Comparison of ENCODE assay signal across 39 cellular contexts in genomic region chrX:147811803-147812202, GRCh38.
"Had no signal": no experiment of that assay in that cellular context is flagged by ENCODE, and none has a peak within 500 bp of the region (broad histone marks: within the 10 kb centered on the region; RNA-seq: fewer than 3 reads in every experiment).

No MANE protein-coding gene starts in this region.

- H3K9me3 ChIP-seq: adrenal gland, ascending aorta, body of pancreas, breast epithelium had no signal

- H3K36me3 ChIP-seq: adrenal gland, ascending aorta, brain microvascular endothelial cell, breast epithelium, cardiac muscle cell had no signal

- H3K4me1 ChIP-seq: adrenal gland, ascending aorta, body of pancreas, breast epithelium had no signal

- H3K27ac ChIP-seq: adrenal gland, ascending aorta, body of pancreas, brain microvascular endothelial cell, breast epithelium, cardiac muscle cell had no signal

- DNase-seq: activated effector memory CD4-positive, alpha-beta T cell treated with anti-CD3 and anti-CD28 coated beads, Interleukin-2, amount 50 U/mL, for 16 hours; activated effector memory CD4-positive, alpha-beta T cell treated with Interleukin-2 at 50 U/mL for 16 hours; activated gamma-delta T cell; activated gamma-delta T cell treated with Interleukin-2 at 50 U/mL for 16 hours; activated naive CD4-positive, alpha-beta T cell; activated naive CD4-positive, alpha-beta T cell treated with anti-CD3 and anti-CD28 coated beads for 36 hours; activated naive CD4-positive, alpha-beta T cell treated with anti-CD3 and anti-CD28 coated beads, Interleukin-2, amount 10 ng/mL, durations not matched to agents 7 days and 5 days; activated naive CD4-positive, alpha-beta T cell treated with anti-CD3 and anti-CD28 coated beads, Interleukin-2, amount 50 U/mL, for 16 hours; activated naive CD4-positive, alpha-beta T cell treated with Interleukin-2 at 50 U/mL for 16 hours; activated naive CD8-positive, alpha-beta T cell treated with anti-CD3 and anti-CD28 coated beads for 36 hours; activated naive CD8-positive, alpha-beta T cell treated with anti-CD3 and anti-CD28 coated beads, Interleukin-2, amount 10 ng/mL, durations not matched to agents 7 days and 5 days; activated naive CD8-positive, alpha-beta T cell treated with anti-CD3 and anti-CD28 coated beads, Interleukin-2, amount 50 U/mL, for 24 hours; activated T-cell treated with anti-CD3 and anti-CD28 coated beads, Interleukin-2, amount 50 U/mL, for 1 hour; activated T-cell treated with anti-CD3 and anti-CD28 coated beads, Interleukin-2, amount 50 U/mL, for 24 hours; activated T-cell treated with anti-CD3 and anti-CD28 coated beads, Interleukin-2, amount 50 U/mL, for 4 hours; activated T-cell treated with anti-CD3 and anti-CD28 coated beads, Interleukin-2, amount 50 U/mL, for 48 hours; activated T-cell treated with anti-CD3 and anti-CD28 coated beads, Interleukin-2, amount 50 U/mL, for 72 hours; adrenal gland; amniotic stem cell; amygdala; anterior cingulate cortex; aorta; body of pancreas; brain microvascular endothelial cell; caudate nucleus; central memory CD4-positive, alpha-beta T cell; cerebellar nuclear complex had no signal

- H3K27me3 Mint-ChIP-seq: activated naive CD8-positive, alpha-beta T cell; activated naive CD8-positive, alpha-beta T cell treated with anti-CD3 and anti-CD28 coated beads for 36 hours; brain had no signal

- H3K9me3 Mint-ChIP-seq: activated naive CD4-positive, alpha-beta T cell treated with anti-CD3 and anti-CD28 coated beads for 36 hours; activated naive CD4-positive, alpha-beta T cell treated with anti-CD3 and anti-CD28 coated beads, Interleukin-2, amount 10 ng/mL, durations not matched to agents 7 days and 5 days; activated naive CD4-positive, alpha-beta T cell treated with anti-CD3 and anti-CD28 coated beads, Interleukin-2, amount 50 U/mL, for 24 hours; activated naive CD4-positive, alpha-beta T cell treated with anti-CD3 and anti-CD28 coated beads, Interleukin-2, amount 50 U/mL, for 72 hours; activated naive CD8-positive, alpha-beta T cell treated with anti-CD3 and anti-CD28 coated beads for 36 hours; activated naive CD8-positive, alpha-beta T cell treated with anti-CD3 and anti-CD28 coated beads, Interleukin-2, amount 10 ng/mL, durations not matched to agents 7 days and 5 days; activated naive CD8-positive, alpha-beta T cell treated with anti-CD3 and anti-CD28 coated beads, Interleukin-2, amount 50 U/mL, for 24 hours; activated T-cell treated with anti-CD3 and anti-CD28 coated beads, Interleukin-2, amount 50 U/mL, for 24 hours; activated T-cell treated with anti-CD3 and anti-CD28 coated beads, Interleukin-2, amount 50 U/mL, for 4 hours; activated T-cell treated with anti-CD3 and anti-CD28 coated beads, Interleukin-2, amount 50 U/mL, for 72 hours; activated T-helper 1 cell treated with anti-CD3 and anti-CD28 coated beads, Interleukin-12 subunit alpha, Interleukin-12 subunit beta, Interleukin-2, Interleukin-4 antibody, amounts not matched to agents 30 ng/mL and 10 ng/mL and 1 ng/mL, durations not matched to agents 14 hours and 24 hours and 36 hours; activated T-helper 17 cell treated with anti-CD3 and anti-CD28 coated beads, Interleukin-2, amount 50 U/mL, for 72 hours; activated T-helper 2 cell treated with anti-CD3 and anti-CD28 coated beads, Interferon-gamma antibody, Interleukin-2, Interleukin-4, amounts not matched to agents 10 μg/mL and 5 μg/mL and 100 μg/mL, durations not matched to agents 14 hours and 24 hours and 36 hours; brain; central memory CD8-positive, alpha-beta T cell had no signal

- H3K4me1 Mint-ChIP-seq: activated naive CD4-positive, alpha-beta T cell treated with anti-CD3 and anti-CD28 coated beads, Interleukin-2, amount 10 ng/mL, durations not matched to agents 7 days and 5 days; activated naive CD4-positive, alpha-beta T cell treated with anti-CD3 and anti-CD28 coated beads, Interleukin-2, amount 50 U/mL, for 24 hours; activated naive CD8-positive, alpha-beta T cell treated with anti-CD3 and anti-CD28 coated beads for 36 hours; activated naive CD8-positive, alpha-beta T cell treated with anti-CD3 and anti-CD28 coated beads, Interleukin-2, amount 10 ng/mL, durations not matched to agents 7 days and 5 days; activated T-helper 17 cell treated with anti-CD3 and anti-CD28 coated beads, Interleukin-2, amount 50 U/mL, for 72 hours; brain; central memory CD8-positive, alpha-beta T cell had no signal

- H3K27me3 ChIP-seq: ascending aorta, body of pancreas, brain microvascular endothelial cell, cardiac muscle cell had no signal

- H3K36me3 Mint-ChIP-seq: activated naive CD4-positive, alpha-beta T cell treated with anti-CD3 and anti-CD28 coated beads, Interleukin-2, amount 10 ng/mL, durations not matched to agents 7 days and 5 days; activated naive CD4-positive, alpha-beta T cell treated with anti-CD3 and anti-CD28 coated beads, Interleukin-2, amount 50 U/mL, for 24 hours; activated naive CD4-positive, alpha-beta T cell treated with anti-CD3 and anti-CD28 coated beads, Interleukin-2, amount 50 U/mL, for 72 hours; activated naive CD8-positive, alpha-beta T cell; activated naive CD8-positive, alpha-beta T cell treated with anti-CD3 and anti-CD28 coated beads for 36 hours; activated naive CD8-positive, alpha-beta T cell treated with anti-CD3 and anti-CD28 coated beads, Interleukin-2, amount 10 ng/mL, durations not matched to agents 7 days and 5 days; brain had no signal

- H3K4me3 ChIP-seq: adrenal gland, ascending aorta, body of pancreas, breast epithelium, cardiac muscle cell had no signal

- H3K27ac Mint-ChIP-seq: activated naive CD4-positive, alpha-beta T cell treated with anti-CD3 and anti-CD28 coated beads for 36 hours; activated naive CD4-positive, alpha-beta T cell treated with anti-CD3 and anti-CD28 coated beads, Interleukin-2, amount 10 ng/mL, durations not matched to agents 7 days and 5 days; activated naive CD4-positive, alpha-beta T cell treated with anti-CD3 and anti-CD28 coated beads, Interleukin-2, amount 50 U/mL, for 24 hours; activated naive CD4-positive, alpha-beta T cell treated with anti-CD3 and anti-CD28 coated beads, Interleukin-2, amount 50 U/mL, for 72 hours; activated naive CD8-positive, alpha-beta T cell; activated naive CD8-positive, alpha-beta T cell treated with anti-CD3 and anti-CD28 coated beads for 36 hours; activated naive CD8-positive, alpha-beta T cell treated with anti-CD3 and anti-CD28 coated beads, Interleukin-2, amount 10 ng/mL, durations not matched to agents 7 days and 5 days; activated naive CD8-positive, alpha-beta T cell treated with anti-CD3 and anti-CD28 coated beads, Interleukin-2, amount 50 U/mL, for 24 hours; activated T-cell treated with anti-CD3 and anti-CD28 coated beads, Interleukin-2, amount 50 U/mL, for 24 hours; activated T-cell treated with anti-CD3 and anti-CD28 coated beads, Interleukin-2, amount 50 U/mL, for 72 hours; activated T-helper 1 cell treated with anti-CD3 and anti-CD28 coated beads, Interleukin-12 subunit alpha, Interleukin-12 subunit beta, Interleukin-2, Interleukin-4 antibody, amounts not matched to agents 30 ng/mL and 10 ng/mL and 1 ng/mL, durations not matched to agents 14 hours and 24 hours and 36 hours; activated T-helper 17 cell treated with anti-CD3 and anti-CD28 coated beads, Interleukin-2, amount 50 U/mL, for 72 hours; activated T-helper 2 cell treated with anti-CD3 and anti-CD28 coated beads, Interferon-gamma antibody, Interleukin-2, Interleukin-4, amounts not matched to agents 10 μg/mL and 5 μg/mL and 100 μg/mL, durations not matched to agents 14 hours and 24 hours and 36 hours; brain had no signal

- ATAC-seq: activated naive CD4-positive, alpha-beta T cell treated with anti-CD3 and anti-CD28 coated beads, Interleukin-2, amount 50 U/mL, for 72 hours; activated naive CD8-positive, alpha-beta T cell treated with anti-CD3 and anti-CD28 coated beads, Interleukin-2, amount 50 U/mL, for 24 hours; activated T-cell treated with anti-CD3 and anti-CD28 coated beads, Interleukin-2, amount 50 U/mL, for 4 hours; activated T-cell treated with anti-CD3 and anti-CD28 coated beads, Interleukin-2, amount 50 U/mL, for 72 hours; activated T-helper 17 cell treated with anti-CD3 and anti-CD28 coated beads, Interleukin-2, amount 50 U/mL, for 72 hours; body of pancreas had no signal

- FAIRE-seq: bronchial epithelial cell had no signal

- H3K4me3 Mint-ChIP-seq: activated naive CD4-positive, alpha-beta T cell treated with anti-CD3 and anti-CD28 coated beads for 36 hours; activated naive CD4-positive, alpha-beta T cell treated with anti-CD3 and anti-CD28 coated beads, Interleukin-2, amount 10 ng/mL, durations not matched to agents 7 days and 5 days; activated naive CD4-positive, alpha-beta T cell treated with anti-CD3 and anti-CD28 coated beads, Interleukin-2, amount 50 U/mL, for 24 hours; activated naive CD8-positive, alpha-beta T cell; activated naive CD8-positive, alpha-beta T cell treated with anti-CD3 and anti-CD28 coated beads for 36 hours; activated naive CD8-positive, alpha-beta T cell treated with anti-CD3 and anti-CD28 coated beads, Interleukin-2, amount 10 ng/mL, durations not matched to agents 7 days and 5 days; activated naive CD8-positive, alpha-beta T cell treated with anti-CD3 and anti-CD28 coated beads, Interleukin-2, amount 50 U/mL, for 24 hours; activated T-cell treated with anti-CD3 and anti-CD28 coated beads, Interleukin-2, amount 50 U/mL, for 24 hours; activated T-cell treated with anti-CD3 and anti-CD28 coated beads, Interleukin-2, amount 50 U/mL, for 4 hours; activated T-cell treated with anti-CD3 and anti-CD28 coated beads, Interleukin-2, amount 50 U/mL, for 72 hours; activated T-helper 1 cell treated with anti-CD3 and anti-CD28 coated beads, Interleukin-12 subunit alpha, Interleukin-12 subunit beta, Interleukin-2, Interleukin-4 antibody, amounts not matched to agents 30 ng/mL and 10 ng/mL and 1 ng/mL, durations not matched to agents 14 hours and 24 hours and 36 hours; activated T-helper 17 cell treated with anti-CD3 and anti-CD28 coated beads, Interleukin-2, amount 50 U/mL, for 72 hours; brain; central memory CD8-positive, alpha-beta T cell had no signal
